Comparison of ENCODE assay signal across 8 cellular contexts in the genomic region with DNA sequence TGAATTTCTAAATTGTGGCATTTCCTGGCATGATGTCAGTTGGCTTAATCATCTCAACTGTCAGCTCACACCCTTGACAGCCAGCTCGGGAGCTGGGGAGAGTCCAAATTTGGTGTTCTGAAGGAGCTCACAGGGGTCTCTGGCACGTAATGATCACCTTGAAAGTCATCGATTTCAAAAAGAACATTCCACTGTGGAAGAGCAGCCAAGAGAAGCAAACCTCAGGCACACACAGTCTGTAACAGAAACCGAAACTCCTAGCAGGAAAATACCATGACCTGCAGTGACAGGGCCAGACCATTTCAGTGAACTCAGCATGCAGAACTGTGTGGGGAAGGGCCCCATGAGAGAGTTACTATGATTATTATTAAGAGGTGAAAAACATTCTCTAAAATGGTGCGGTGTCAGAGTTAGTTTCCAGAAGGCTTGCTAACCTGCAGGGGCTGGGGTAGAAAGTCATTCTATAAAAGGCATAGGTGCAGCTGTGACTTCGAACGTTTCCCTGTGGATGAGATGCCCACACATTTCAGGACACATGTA. TPM values are rescaled to one million over a fixed set of nuclear protein-coding genes. Genes with fewer than 3 reads are reported as not detected.
A peak's percentile ranks its signal among the peaks of the same experiment; 100 is the strongest.
DNase-seq lines count a peak whose midpoint lies in the region; ATAC-seq, FAIRE-seq and TF ChIP-seq lines count a peak whose summit lies in the region.

No MANE protein-coding gene starts in this region.

- no peaks in the 10 kb centered on the region for H4K20me1 ChIP-seq in HepG2 (ENCODE audit: insufficient read depth, low read length)

- 25 to 26% methylated on average over 7 of the region's 7 CpGs for WGBS in body of pancreas, 2 donors
- WGBS in HepG2 (ENCODE audit: low lambda C conversion rate) = 61% methylated on average over 7 of the region's 7 CpGs
- 23 to 31% methylated on average over 7 of the region's 7 CpGs for WGBS in tibial nerve, 2 donors

- no peaks in the 10 kb centered on the region for H3K79me2 ChIP-seq in HepG2 (ENCODE audit: insufficient read depth, low read length)

- peaks cover 6% of the 10 kb centered on the region; the same call in 1 of the 2 replicates for H3K9me3 ChIP-seq in Panc1 (ENCODE audit: control insufficient read depth, insufficient read depth, low read depth, low read length)
- H3K9me3 ChIP-seq in body of pancreas = no peaks in the 10 kb centered on the region
- no peaks in the 10 kb centered on the region for H3K9me3 ChIP-seq in HepG2 (ENCODE audit: low read length)
- H3K9me3 ChIP-seq in tibial nerve = no peaks in the 10 kb centered on the region

- TF ChIP-seq EP300 in HepG2 (IDR thresholded peaks at IDR 0.05; ENCODE audit: low read depth in 2 of 2, low read length in 2 of 2) = no peak
- TF ChIP-seq EP300 in HepG2 (CRISPR knock-in tag; IDR thresholded peaks at IDR 0.05; ENCODE audit: borderline replicate concordance) = no peak
- TF ChIP-seq EP300 in tibial nerve (IDR thresholded peaks at IDR 0.05) = peak in 1 of 2 donors; percentile 83

- CTCF ChIA-PET in Panc1 (lab: Charles Lee) (no interaction called here), HepG2 (lab: Yijun Ruan, JAX; ENCODE audit: low intra/inter-chr PET ratio, low total read pairs) (no interaction called here)

- TF ChIP-seq CTCF in Panc1 (IDR thresholded peaks at IDR 0.05) (no peak), body of pancreas (IDR thresholded peaks at IDR 0.05) (no peak), HepG2 (CRISPR knock-in tag; IDR thresholded peaks at IDR 0.05) (no peak), tibial nerve (IDR thresholded peaks at IDR 0.05) (no peak)

- H3K4me3 ChIP-seq in Panc1 (ENCODE audit: low read depth in 2 of 2, low read length in 2 of 2) = peak overlapping the region; percentile 5 to 7; a peak in 2 of 4 replicates
- no peak overlapping the region for H3K4me3 ChIP-seq in body of pancreas
- H3K4me3 ChIP-seq in HepG2 (replicated peaks in 1 of 3; ENCODE audit: insufficient read depth in 1 of 3, low read depth in 2 of 3, low read length in 3 of 3) = peak overlapping the region in 1 of 3 experiments; percentile 7; a peak in 1 of 6 replicates
- H3K4me3 ChIP-seq in tibial nerve = peak overlapping the region in 2 of 4 donors; percentile 14 to 20

- no TSS peak for BruUV-seq in Panc1 (replicated peaks; lab: Mats Ljungman, UMichigan)
- BruUV-seq in HepG2 (replicated peaks; lab: Mats Ljungman, UMichigan) = no TSS peak

- no peak for FAIRE-seq in HepG2 (lab: Jason Lieb, UNC)

- DNase-seq in Panc1 (ENCODE audit: low read depth, low spot score) (no peak), body of pancreas (peak; percentile 62 to 81 (median 74)), HepG2 (ENCODE audit: low spot score) (no peak), tibial nerve (ENCODE audit: low spot score in 2 of 2) (peak in 1 of 2 donors; percentile 55), NCI-H748 treated with DMSO at 0.1 percent for 48 hours (lab: John Stamatoyannopoulos, UW) (no peak), NCI-H1417 treated with DMSO at 0.1 percent for 48 hours (lab: John Stamatoyannopoulos, UW) (no peak)

- H3K36me3 ChIP-seq in Panc1 (ENCODE audit: control insufficient read depth, insufficient read depth, low read length) (no peaks in the 10 kb centered on the region), body of pancreas (replicated peaks in 1 of 2; ENCODE audit: insufficient read depth in 1 of 2, low read depth in 2 of 2) (no peaks in the 10 kb centered on the region), HepG2 (replicated peaks in 1 of 2; ENCODE audit: control insufficient read depth in 1 of 2, insufficient read depth in 2 of 2, low read length in 2 of 2) (no peaks in the 10 kb centered on the region), tibial nerve (no peaks in the 10 kb centered on the region)

- ATAC-seq in GM18867 (IDR thresholded peaks at IDR 0.05; ENCODE audit: unreplicated experiment) = peak; percentile 83
- peak; percentile 82 for ATAC-seq in HG02870 (IDR thresholded peaks at IDR 0.05; ENCODE audit: unreplicated experiment)
- ATAC-seq in Panc1 = 0 out of 2 replicates have a peak, but pooled peaks have one; percentile 33
- peak; percentile 63 for ATAC-seq in body of pancreas
- 0 out of 3 replicates have a peak, but pooled peaks have one; percentile 12 for ATAC-seq in HepG2

- in situ Hi-C loops in Panc1 (cut with HindIII; ENCODE audit: low pct_unique_long_range_greater_than_20kb, low sequenced_read_pairs) (no loop called here), HepG2 (cut with HindIII; ENCODE audit: extremely low pct_ligation_motif_present, low pct_unique_long_range_greater_than_20kb) (no loop called here)

- peak overlapping the region; percentile 64 for H3K4me2 ChIP-seq in HepG2 (ENCODE audit: low read depth, low read length)

- peak overlapping the region; percentile 52 for H2AFZ ChIP-seq in HepG2 (ENCODE audit: low read length)

- no peak for TF ChIP-seq RAD21 in HepG2 (CRISPR knock-in tag; IDR thresholded peaks at IDR 0.05)

- intact Hi-C loops in Panc1 (cut with micrococcal nuclease; ENCODE audit: unreplicated experiment) = no loop called here
- intact Hi-C loops in body of pancreas (cut with DNase I) = no loop called here
- intact Hi-C loops in HepG2 (cut with micrococcal nuclease; ENCODE audit: unreplicated experiment) = loop anchor here (2.0 to 5.0 kb wide), 2 partner anchors 41 to 76 kb away; no protein-coding TSS in a partner anchor

- TF ChIP-seq POLR2A in body of pancreas (IDR thresholded peaks at IDR 0.05) = peak in 2 of 3 donors; percentile 37 to 42
- no peak for TF ChIP-seq POLR2A in HepG2 (IDR thresholded peaks at IDR 0.05; ENCODE audit: insufficient read depth in 1 of 2, low read depth in 2 of 2, low read length in 2 of 2)
- no peak for TF ChIP-seq POLR2A in tibial nerve (IDR thresholded peaks at IDR 0.05)

- H3K4me1 ChIP-seq in Panc1 (ENCODE audit: control insufficient read depth, insufficient read depth, low read length) = peaks cover 52% of the 10 kb centered on the region
- peaks cover 55% of the 10 kb centered on the region for H3K4me1 ChIP-seq in body of pancreas
- peaks cover 80% of the 10 kb centered on the region for H3K4me1 ChIP-seq in HepG2 (ENCODE audit: insufficient read depth, low read length)
- peaks cover 0 to 48% (median 36%) of the 10 kb centered on the region in 4 donors for H3K4me1 ChIP-seq in tibial nerve

- peak overlapping the region; percentile 86 for H3K9ac ChIP-seq in HepG2 (ENCODE audit: insufficient read depth, low read depth, low read length)

- H3K27me3 ChIP-seq in Panc1 (ENCODE audit: control insufficient read depth, insufficient read depth, low read length) (no peaks in the 10 kb centered on the region), body of pancreas (no peaks in the 10 kb centered on the region), HepG2 (ENCODE audit: control insufficient read depth in 1 of 2, insufficient read depth in 2 of 2, low read length in 2 of 2) (no peaks in the 10 kb centered on the region), tibial nerve (no peaks in the 10 kb centered on the region)

- POLR2A ChIA-PET in Panc1 (lab: Charles Lee) (interaction anchor here (0.5 to 1.4 kb wide), 3 partner anchors 19 to 27 kb away, joined by 4 to 6 read pairs (median 5); partner anchors contain the start of gene KLF6), HepG2 (lab: Yijun Ruan, JAX) (interaction anchor here (1.0 to 7.9 kb wide), 7 partner anchors 20 to 76 kb away, joined by 4 to 217 read pairs (median 9); partner anchors contain the start of gene KLF6)

- H3K27ac ChIP-seq in Panc1 (ENCODE audit: low read length) (peak overlapping the region; percentile 87), body of pancreas (peak overlapping the region; percentile 88 to 100 (median 99)), HepG2 (ENCODE audit: extremely low read length, insufficient read depth, low read length) (peak overlapping the region; percentile 97), tibial nerve (peak overlapping the region; percentile 57 to 87 (median 82))

TF ChIP-seq in HepG2, 621 proteins besides CTCF, POLR2A, EP300 and RAD21 (continues in another document):
- TF ChIP-seq MAFK (conservative IDR thresholded peaks at IDR 0.05 in 1 of 2, IDR thresholded peaks at IDR 0.05 in 1 of 2; ENCODE audit: low read length in 2 of 2) (0 out of 4 replicates have a peak, but pooled peaks of 1 of the 2 experiments have one; percentile 11), AGO1 (IDR thresholded peaks at IDR 0.05; ENCODE audit: low read depth, low read length, poor library complexity, severe bottlenecking) (no peak), YEATS2 (CRISPR knock-in tag; IDR thresholded peaks at IDR 0.05; ENCODE audit: borderline replicate concordance) (no peak)

RNA-seq across cellular contexts. Expression of gene KLF6, which starts 26.4 kb away (rescaled TPM):
- 177 TPM for total RNA-seq in Panc1 (2021; ENCODE audit: unreplicated experiment)
- polyA plus RNA-seq in Panc1 (2012; ENCODE audit: insufficient read length) = 108 TPM
- 100 to 1,000 TPM in 1 of 2 donors, 10 to 100 TPM in 1; 92.1 to 294 TPM for total RNA-seq in body of pancreas
- total RNA-seq in HepG2 (2016; rRNA removed; fragmentation: Illumina TruSeq; extraction: Trizol) = 13.5 and 27.0 TPM in 2 replicates
- total RNA-seq in HepG2 (2016; cell fraction: cytosol; rRNA removed; fragmentation: Illumina TruSeq; extraction: Trizol; ENCODE audit: low read depth) = 17.4 and 21.1 TPM in 2 replicates
- 13.7 and 28.9 TPM in 2 replicates for total RNA-seq in HepG2 (2016; cell fraction: insoluble cytoplasmic fraction; rRNA removed; fragmentation: Illumina TruSeq; extraction: Trizol)
- 23.0 and 29.0 TPM in 2 replicates for total RNA-seq in HepG2 (2016; cell fraction: membrane; rRNA removed; fragmentation: Illumina TruSeq; extraction: Trizol)
- 106 and 113 TPM in 2 replicates for total RNA-seq in HepG2 (2016; cell fraction: nucleus; rRNA removed; fragmentation: Illumina TruSeq; extraction: Trizol)
- 71.9 and 75.4 TPM in 2 replicates for polyA plus RNA-seq in HepG2 (2011; rRNA removed)
- polyA plus RNA-seq in HepG2 (2011; cell fraction: cytosol; rRNA removed) = 35.6 and 36.3 TPM in 2 replicates
- polyA plus RNA-seq in HepG2 (2011; cell fraction: nucleus; rRNA removed) = 201 and 233 TPM in 2 replicates
- 28.6 and 64.6 TPM in 2 replicates for polyA plus RNA-seq in HepG2 (2012)
- 2.8 and 3.6 TPM in 2 replicates for polyA plus RNA-seq in HepG2 (2016; cell fraction: cytosol; fragmentation: Illumina TruSeq; extraction: Trizol; ENCODE audit: low read depth)
- 25.4 and 29.8 TPM in 2 replicates for polyA plus RNA-seq in HepG2 (2016; cell fraction: insoluble cytoplasmic fraction; fragmentation: Illumina TruSeq; extraction: Trizol; ENCODE audit: low read depth)
- polyA plus RNA-seq in HepG2 (2016; cell fraction: membrane; fragmentation: Illumina TruSeq; extraction: Trizol; ENCODE audit: low read depth) = 11.0 and 14.7 TPM in 2 replicates
- 165 and 176 TPM in 2 replicates for polyA plus RNA-seq in HepG2 (2016; cell fraction: nucleus; fragmentation: Illumina TruSeq; extraction: Trizol; ENCODE audit: insufficient read depth, low read depth)
- polyA minus RNA-seq in HepG2 (2011; rRNA and poly(A)+ RNA removed; ENCODE audit: low replicate concordance) = 46.3 and 318 TPM in 2 replicates
- 50.8 and 67.4 TPM in 2 replicates for polyA minus RNA-seq in HepG2 (2011; cell fraction: cytosol; rRNA and poly(A)+ RNA removed)
- polyA minus RNA-seq in HepG2 (2011; cell fraction: nucleus; rRNA and poly(A)+ RNA removed) = 544 and 615 TPM in 2 replicates
- total RNA-seq in tibial nerve = 100 to 1,000 TPM; 156 to 226 (median 189) TPM

Comparison
In these comparisons a context has a peak if more than half of its experiments do, and no peak if none do; other contexts are left out.
1. ATAC-seq: peak in every context shown above with its lines; median percentile 83 in GM18867; 82 in HG02870; 63 in body of pancreas; 33 in Panc1; 12 in HepG2.
2. DNase-seq: peak in body of pancreas (4 of 4); none in Panc1 (single experiment), HepG2 (single experiment), NCI-H748 treated with DMSO at 0.1 percent for 48 hours (single experiment) and NCI-H1417 treated with DMSO at 0.1 percent for 48 hours (single experiment).
3. H3K4me3 ChIP-seq: peak in Panc1 (2 of 2); none in body of pancreas (0 of 2).
4. POLR2A ChIP-seq: peak in body of pancreas (2 of 3); none in HepG2 (0 of 2) and tibial nerve (0 of 2).
5. Peak in every context shown above with its lines, with median percentiles within 50 percentile points of each other: H3K27ac ChIP-seq.